ENCODE assay signal across 12 cellular contexts in the genomic region with DNA sequence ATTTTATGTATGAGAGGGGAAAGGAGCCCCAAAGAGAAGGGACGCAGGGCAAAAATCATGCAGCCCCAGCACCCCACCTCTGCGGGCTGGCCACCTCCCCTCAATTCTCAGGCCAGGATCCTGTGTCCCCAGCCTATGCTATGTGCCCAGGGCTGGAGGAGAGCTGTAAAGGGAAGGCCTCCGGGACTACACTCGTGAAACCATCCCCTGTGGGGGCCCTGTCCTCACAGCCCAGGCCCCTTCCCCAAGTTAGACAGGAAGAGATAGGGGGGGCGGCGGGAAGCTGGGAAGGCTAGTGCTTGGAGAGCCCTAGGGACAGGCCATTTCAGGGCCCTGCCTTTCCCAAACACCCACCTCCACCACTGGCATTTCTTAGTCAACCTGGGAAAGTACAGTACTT. TPM values are rescaled to one million over a fixed set of nuclear protein-coding genes. Genes with fewer than 3 reads are reported as not detected.
DNase-seq lines count a peak whose midpoint lies in the region; ATAC-seq and TF ChIP-seq lines count a peak whose summit lies in the region.
"Had no signal": no experiment of that assay in that cellular context is flagged by ENCODE, and none has a peak within 500 bp of the region (broad histone marks: within the 10 kb centered on the region; RNA-seq: fewer than 3 reads in every experiment).

No MANE protein-coding gene starts in this region.

- peaks cover 6 to 25% of the 10 kb centered on the region in 2 donors for H3K4me1 ChIP-seq in thoracic aorta (ENCODE audit: control insufficient read depth in 1 of 2, low read depth in 2 of 2)

- peaks cover 31% of the 10 kb centered on the region for H3K36me3 Mint-ChIP-seq in activated CD8-positive, alpha-beta T cell treated with anti-CD3 and anti-CD28 coated beads for 36 hours (ENCODE audit: low read depth)
- peaks cover 37% of the 10 kb centered on the region for H3K36me3 Mint-ChIP-seq in activated CD8-positive, alpha-beta T cell treated with anti-CD3 and anti-CD28 coated beads, Interleukin-2, amount 10 ng/mL, durations not matched to agents 7 days and 5 days (ENCODE audit: low read depth)
- peaks cover 0 to 40% (median 7%) of the 10 kb centered on the region in 3 donors for H3K36me3 Mint-ChIP-seq in naive thymus-derived CD8-positive, alpha-beta T cell

- no peaks in the 10 kb centered on the region for H3K9me3 Mint-ChIP-seq in activated CD8-positive, alpha-beta T cell treated with anti-CD3 and anti-CD28 coated beads for 36 hours
- H3K9me3 Mint-ChIP-seq in activated CD8-positive, alpha-beta T cell treated with anti-CD3 and anti-CD28 coated beads, Interleukin-2, amount 10 ng/mL, durations not matched to agents 7 days and 5 days (ENCODE audit: insufficient read depth), result no peaks in the 10 kb centered on the region
- no peaks in the 10 kb centered on the region for H3K9me3 Mint-ChIP-seq in naive thymus-derived CD8-positive, alpha-beta T cell
- H3K9me3 Mint-ChIP-seq: activated CD4-positive, alpha-beta T cell treated with anti-CD3 and anti-CD28 coated beads, Interleukin-2, amount 10 ng/mL, durations not matched to agents 7 days and 5 days; HFFc6; T-helper 1 cell treated with Interleukin-12 subunit alpha and Interleukin-12 subunit beta and Interleukin-4 antibody, amounts not matched to agents 30 μg/mL and 1 μg/mL, for 36 hours had no signal

- ATAC-seq in activated CD8-positive, alpha-beta T cell treated with anti-CD3 and anti-CD28 coated beads for 36 hours, result no peak
- no peak for ATAC-seq in activated CD8-positive, alpha-beta T cell treated with anti-CD3 and anti-CD28 coated beads, Interleukin-2, amount 10 ng/mL, durations not matched to agents 7 days and 5 days
- ATAC-seq in naive thymus-derived CD8-positive, alpha-beta T cell, result no peak
- ATAC-seq in thoracic aorta (ENCODE audit: insufficient number of reproducible peaks, low FRiP score, low read depth) (no peak), GM18520 (IDR thresholded peaks at IDR 0.05; ENCODE audit: unreplicated experiment) (no peak)

- H3K4me3 ChIP-seq in coronary artery, result peak overlapping the region; percentile 72
- H3K4me3 ChIP-seq in thoracic aorta, result peak overlapping the region; percentile 64

- POLR2A ChIA-PET in activated CD8-positive, alpha-beta T cell treated with anti-CD3 and anti-CD28 coated beads for 36 hours (lab: Charles Lee), result interaction anchor here (1.0 to 1.6 kb wide), 2 partner anchors 10 to 79 kb away, joined by 3 to 6 read pairs; partner anchors contain the start of gene RPS18
- POLR2A ChIA-PET in activated CD8-positive, alpha-beta T cell treated with anti-CD3 and anti-CD28 coated beads, Interleukin-2, amount 10 ng/mL, durations not matched to agents 7 days and 5 days (lab: Charles Lee), result no interaction called here
- POLR2A ChIA-PET in naive thymus-derived CD8-positive, alpha-beta T cell (lab: Charles Lee), result interaction anchor here (0.6 to 1.8 kb wide), 7 partner anchors 10 to 84 kb away, joined by 3 to 8 read pairs (median 6); partner anchors contain the start of genes B3GALT4 and RING1

- H3K27me3 ChIP-seq in thoracic aorta (replicated peaks; ENCODE audit: insufficient read depth), result peaks cover 14% of the 10 kb centered on the region

- H3K27ac ChIP-seq in coronary artery, result peak overlapping the region in 1 of 2 donors; percentile 76
- H3K27ac ChIP-seq in thoracic aorta, result peak overlapping the region in 1 of 2 donors; percentile 43

- intact Hi-C loops in activated CD8-positive, alpha-beta T cell treated with anti-CD3 and anti-CD28 coated beads for 36 hours (cut with micrococcal nuclease), result no loop called here

- no peak for DNase-seq in activated CD8-positive, alpha-beta T cell treated with anti-CD3 and anti-CD28 coated beads for 36 hours
- DNase-seq in activated CD8-positive, alpha-beta T cell treated with anti-CD3 and anti-CD28 coated beads, Interleukin-2, amount 10 ng/mL, durations not matched to agents 7 days and 5 days, result no peak
- DNase-seq in coronary artery (ENCODE audit: low spot score) (no peak), thoracic aorta (ENCODE audit: low spot score) (no peak), cortex of kidney (lab: John Stamatoyannopoulos, UW) (no peak)
- DNase-seq in naive thymus-derived CD8-positive, alpha-beta T cell, result peak in 1 of 10 donors; percentile 35
- DNase-seq in activated CD4-positive, alpha-beta T cell treated with anti-CD3 and anti-CD28 coated beads, Interleukin-2, amount 50 U/mL, for 4 hours, result no peak
- DNase-seq: activated CD4-positive, alpha-beta T cell treated with anti-CD3 and anti-CD28 coated beads, Interleukin-2, amount 10 ng/mL, durations not matched to agents 7 days and 5 days; HFFc6 had no signal

- CTCF ChIA-PET in activated CD8-positive, alpha-beta T cell treated with anti-CD3 and anti-CD28 coated beads for 36 hours (lab: Charles Lee), result no interaction called here
- CTCF ChIA-PET in activated CD8-positive, alpha-beta T cell treated with anti-CD3 and anti-CD28 coated beads, Interleukin-2, amount 10 ng/mL, durations not matched to agents 7 days and 5 days (lab: Charles Lee), result interaction anchor here (1.0 kb wide), 1 partner anchor 15 kb away, joined by 3 read pairs; no protein-coding TSS in a partner anchor

- H3K27ac Mint-ChIP-seq in activated CD8-positive, alpha-beta T cell treated with anti-CD3 and anti-CD28 coated beads for 36 hours, result peak overlapping the region; percentile 50
- H3K27ac Mint-ChIP-seq in activated CD8-positive, alpha-beta T cell treated with anti-CD3 and anti-CD28 coated beads, Interleukin-2, amount 10 ng/mL, durations not matched to agents 7 days and 5 days, result no peak overlapping the region
- peak overlapping the region in 7 of 10 donors; percentile 36 to 78 (median 53) for H3K27ac Mint-ChIP-seq in naive thymus-derived CD8-positive, alpha-beta T cell
- H3K27ac Mint-ChIP-seq: activated CD4-positive, alpha-beta T cell treated with anti-CD3 and anti-CD28 coated beads, Interleukin-2, amount 10 ng/mL, durations not matched to agents 7 days and 5 days; HFFc6; T-helper 1 cell treated with Interleukin-12 subunit alpha and Interleukin-12 subunit beta and Interleukin-4 antibody, amounts not matched to agents 30 μg/mL and 1 μg/mL, for 36 hours had no signal

- peaks cover 27% of the 10 kb centered on the region for H3K36me3 ChIP-seq in thoracic aorta

- H3K4me3 Mint-ChIP-seq in activated CD8-positive, alpha-beta T cell treated with anti-CD3 and anti-CD28 coated beads for 36 hours, result no peak overlapping the region
- H3K4me3 Mint-ChIP-seq in activated CD8-positive, alpha-beta T cell treated with anti-CD3 and anti-CD28 coated beads, Interleukin-2, amount 10 ng/mL, durations not matched to agents 7 days and 5 days, result no peak overlapping the region
- peak overlapping the region; percentile 39 to 81 (median 66) for H3K4me3 Mint-ChIP-seq in naive thymus-derived CD8-positive, alpha-beta T cell
- H3K4me3 Mint-ChIP-seq: activated CD4-positive, alpha-beta T cell treated with anti-CD3 and anti-CD28 coated beads, Interleukin-2, amount 10 ng/mL, durations not matched to agents 7 days and 5 days; HFFc6; T-helper 1 cell treated with Interleukin-12 subunit alpha and Interleukin-12 subunit beta and Interleukin-4 antibody, amounts not matched to agents 30 μg/mL and 1 μg/mL, for 36 hours had no signal

- H3K4me1 Mint-ChIP-seq in activated CD8-positive, alpha-beta T cell treated with anti-CD3 and anti-CD28 coated beads for 36 hours (ENCODE audit: low read depth), result peaks cover 37% of the 10 kb centered on the region
- peaks cover 22% of the 10 kb centered on the region for H3K4me1 Mint-ChIP-seq in activated CD8-positive, alpha-beta T cell treated with anti-CD3 and anti-CD28 coated beads, Interleukin-2, amount 10 ng/mL, durations not matched to agents 7 days and 5 days (ENCODE audit: low read depth)
- H3K4me1 Mint-ChIP-seq in naive thymus-derived CD8-positive, alpha-beta T cell, result peaks cover 29 to 46% (median 31%) of the 10 kb centered on the region in 4 donors

- peaks cover 13% of the 10 kb centered on the region for H3K27me3 Mint-ChIP-seq in activated CD8-positive, alpha-beta T cell treated with anti-CD3 and anti-CD28 coated beads for 36 hours
- H3K27me3 Mint-ChIP-seq in activated CD8-positive, alpha-beta T cell treated with anti-CD3 and anti-CD28 coated beads, Interleukin-2, amount 10 ng/mL, durations not matched to agents 7 days and 5 days (ENCODE audit: low read depth), result peaks cover 26% of the 10 kb centered on the region
- peaks cover 3 to 25% (median 15%) of the 10 kb centered on the region in 5 donors for H3K27me3 Mint-ChIP-seq in naive thymus-derived CD8-positive, alpha-beta T cell

- H3K9me3 ChIP-seq in thoracic aorta, result no peaks in the 10 kb centered on the region

- TF ChIP-seq CTCF in activated CD8-positive, alpha-beta T cell treated with anti-CD3 and anti-CD28 coated beads for 36 hours (IDR thresholded peaks at IDR 0.05), result no peak
- no peak for TF ChIP-seq CTCF in coronary artery (IDR thresholded peaks at IDR 0.05)
- TF ChIP-seq CTCF in thoracic aorta (IDR thresholded peaks at IDR 0.05), result no peak

RNA-seq across cellular contexts. Expression of gene COL11A2, which starts 1.4 kb away (rescaled TPM):
- total RNA-seq in activated CD8-positive, alpha-beta T cell treated with anti-CD3 and anti-CD28 coated beads for 36 hours, result 1 to 10 TPM; 1.3 to 1.4 TPM
- under 1 TPM; 0.71 to 0.83 TPM for total RNA-seq in activated CD8-positive, alpha-beta T cell treated with anti-CD3 and anti-CD28 coated beads, Interleukin-2, amount 10 ng/mL, durations not matched to agents 7 days and 5 days
- 1 to 10 TPM; 7.5 to 8.0 TPM for total RNA-seq in naive thymus-derived CD8-positive, alpha-beta T cell
- under 1 TPM; 0.08 to 0.48 (median 0.13) TPM for polyA plus RNA-seq in naive thymus-derived CD8-positive, alpha-beta T cell
- 1 to 10 TPM; 1.9 to 3.4 TPM for total RNA-seq in thoracic aorta

RNA-seq across cellular contexts. Expression of gene RXRB, which starts 6.8 kb away (rescaled TPM):
- total RNA-seq in activated CD8-positive, alpha-beta T cell treated with anti-CD3 and anti-CD28 coated beads for 36 hours, result 10 to 100 TPM; 41.2 to 41.9 TPM
- 10 to 100 TPM; 33.5 to 34.5 TPM for total RNA-seq in activated CD8-positive, alpha-beta T cell treated with anti-CD3 and anti-CD28 coated beads, Interleukin-2, amount 10 ng/mL, durations not matched to agents 7 days and 5 days
- 100 to 1,000 TPM; 126 to 127 TPM for total RNA-seq in naive thymus-derived CD8-positive, alpha-beta T cell
- 10 to 100 TPM in 1 of 3 donors, 1 to 10 TPM in 2; 6.6 to 10.9 (median 7.3) TPM for polyA plus RNA-seq in naive thymus-derived CD8-positive, alpha-beta T cell
- 10 to 100 TPM; 38.7 to 47.2 TPM for total RNA-seq in thoracic aorta

RNA-seq across cellular contexts. Expression of gene SLC39A7, which starts 7.0 kb away (rescaled TPM):
- 10 to 100 TPM; 43.1 to 43.3 TPM for total RNA-seq in activated CD8-positive, alpha-beta T cell treated with anti-CD3 and anti-CD28 coated beads for 36 hours
- 10 to 100 TPM; 45.6 to 50.8 TPM for total RNA-seq in activated CD8-positive, alpha-beta T cell treated with anti-CD3 and anti-CD28 coated beads, Interleukin-2, amount 10 ng/mL, durations not matched to agents 7 days and 5 days
- total RNA-seq in naive thymus-derived CD8-positive, alpha-beta T cell, result 10 to 100 TPM; 35.5 to 36.4 TPM
- 10 to 100 TPM; 18.8 to 23.8 (median 21.8) TPM for polyA plus RNA-seq in naive thymus-derived CD8-positive, alpha-beta T cell
- total RNA-seq in thoracic aorta, result 100 to 1,000 TPM in 1 of 2 donors, 10 to 100 TPM in 1; 71.3 to 106 TPM

RNA-seq across cellular contexts. Expression of gene HSD17B8, which starts 10.8 kb away (rescaled TPM):
- 10 to 100 TPM; 40.6 to 42.0 TPM for total RNA-seq in activated CD8-positive, alpha-beta T cell treated with anti-CD3 and anti-CD28 coated beads for 36 hours
- 10 to 100 TPM; 13.9 to 14.1 TPM for total RNA-seq in activated CD8-positive, alpha-beta T cell treated with anti-CD3 and anti-CD28 coated beads, Interleukin-2, amount 10 ng/mL, durations not matched to agents 7 days and 5 days
- total RNA-seq in naive thymus-derived CD8-positive, alpha-beta T cell, result 10 to 100 TPM; 28.7 to 29.0 TPM
- 10 to 100 TPM; 75.0 to 79.2 (median 75.9) TPM for polyA plus RNA-seq in naive thymus-derived CD8-positive, alpha-beta T cell
- 10 to 100 TPM in 1 of 2 donors, 1 to 10 TPM in 1; 4.0 to 15.0 TPM for total RNA-seq in thoracic aorta
- total RNA-seq: A172 had no signal

RNA-seq across cellular contexts. Expression of gene RING1, which starts 14.7 kb away (rescaled TPM):
- total RNA-seq in activated CD8-positive, alpha-beta T cell treated with anti-CD3 and anti-CD28 coated beads for 36 hours, result 10 to 100 TPM; 26.8 to 27.5 TPM
- 10 to 100 TPM; 39.8 to 44.6 TPM for total RNA-seq in activated CD8-positive, alpha-beta T cell treated with anti-CD3 and anti-CD28 coated beads, Interleukin-2, amount 10 ng/mL, durations not matched to agents 7 days and 5 days
- 10 to 100 TPM; 58.3 to 59.1 TPM for total RNA-seq in naive thymus-derived CD8-positive, alpha-beta T cell
- 10 to 100 TPM; 12.1 to 12.5 (median 12.4) TPM for polyA plus RNA-seq in naive thymus-derived CD8-positive, alpha-beta T cell
- 10 to 100 TPM; 13.2 to 17.3 TPM for total RNA-seq in thoracic aorta

Comparison
In these comparisons a context has a peak if more than half of its experiments do, and no peak if none do; other contexts are left out.
1. H3K4me3 Mint-ChIP-seq: peak in naive thymus-derived CD8-positive, alpha-beta T cell (10 of 10); none in activated CD8-positive, alpha-beta T cell treated with anti-CD3 and anti-CD28 coated beads for 36 hours (single experiment) and activated CD8-positive, alpha-beta T cell treated with anti-CD3 and anti-CD28 coated beads, Interleukin-2, amount 10 ng/mL, durations not matched to agents 7 days and 5 days (single experiment).